Comparison of ENCODE assay signal across 31 cellular contexts in genomic region chr9:98302150-98302549, GRCh38.
"Had no signal": no experiment of that assay in that cellular context is flagged by ENCODE, and none has a peak within 500 bp of the region (broad histone marks: within the 10 kb centered on the region; RNA-seq: fewer than 3 reads in every experiment).

No MANE protein-coding gene starts in this region.

- H3K27me3 ChIP-seq: adrenal gland, body of pancreas, brain microvascular endothelial cell, breast epithelium had no signal

- H3K4me1 ChIP-seq: adrenal gland, body of pancreas, breast epithelium had no signal

- ATAC-seq: activated CD8-positive, alpha-beta T cell treated with anti-CD3 and anti-CD28 coated beads for 36 hours; activated naive CD4-positive, alpha-beta T cell treated with anti-CD3 and anti-CD28 coated beads, Interleukin-2, amount 50 U/mL, for 72 hours; activated T-cell treated with anti-CD3 and anti-CD28 coated beads, Interleukin-2, amount 50 U/mL, for 4 hours; activated T-cell treated with anti-CD3 and anti-CD28 coated beads, Interleukin-2, amount 50 U/mL, for 72 hours; activated T-helper 17 cell treated with anti-CD3 and anti-CD28 coated beads, Interleukin-2, amount 50 U/mL, for 72 hours; body of pancreas had no signal

- DNase-seq: activated B cell treated with CpG ODN at 0.5 μM for 24 hours; activated CD4-positive, alpha-beta memory T cell treated with anti-CD3 and anti-CD28 coated beads for 36 hours; activated CD4-positive, alpha-beta T cell treated with anti-CD3 and anti-CD28 coated beads for 4 hours; activated CD4-positive, alpha-beta T cell treated with anti-CD3 and anti-CD28 coated beads, Interleukin-2, amount 10 ng/mL, durations not matched to agents 24 days and 14 days; activated CD4-positive, alpha-beta T cell treated with anti-CD3 and anti-CD28 coated beads, Interleukin-2, amount 50 U/mL, for 1 hour; activated CD4-positive, alpha-beta T cell treated with anti-CD3 and anti-CD28 coated beads, Interleukin-2, amount 50 U/mL, for 4 hours; activated CD4-positive, CD25-positive, alpha-beta regulatory T cell treated with anti-CD3 and anti-CD28 coated beads, Interleukin-2, amount 50 U/mL, for 72 hours; activated CD8-positive, alpha-beta memory T cell treated with anti-CD3 and anti-CD28 coated beads, Interleukin-2, amount 50 U/mL, for 4 hours; activated CD8-positive, alpha-beta T cell treated with anti-CD3 and anti-CD28 coated beads for 36 hours; activated gamma-delta T cell; activated naive CD4-positive, alpha-beta T cell treated with anti-CD3 and anti-CD28 coated beads, Interleukin-2, amount 10 ng/mL, durations not matched to agents 7 days and 5 days; activated naive CD4-positive, alpha-beta T cell treated with Interleukin-2 at 50 U/mL for 16 hours; activated naive CD8-positive, alpha-beta T cell treated with anti-CD3 and anti-CD28 coated beads for 36 hours; activated T-cell treated with anti-CD3 and anti-CD28 coated beads for 4 hours; activated T-cell treated with anti-CD3 and anti-CD28 coated beads, Interleukin-2, amount 50 U/mL, for 1 hour; activated T-cell treated with anti-CD3 and anti-CD28 coated beads, Interleukin-2, amount 50 U/mL, for 4 hours; activated T-cell treated with anti-CD3 and anti-CD28 coated beads, Interleukin-2, amount 50 U/mL, for 72 hours; adrenal gland; amniotic stem cell; body of pancreas; brain microvascular endothelial cell; central memory CD4-positive, alpha-beta T cell; T-helper 1 cell; T-helper 2 cell; T-helper 9 cell had no signal

- H3K9me3 ChIP-seq: adrenal gland, body of pancreas, breast epithelium had no signal

- H3K4me3 ChIP-seq: adrenal gland, body of pancreas, breast epithelium had no signal

- FAIRE-seq: astrocyte, TTC549 had no signal

- H3K36me3 ChIP-seq: adrenal gland, brain microvascular endothelial cell, breast epithelium had no signal

- H3K27ac ChIP-seq: adrenal gland, body of pancreas, brain microvascular endothelial cell, breast epithelium, VCaP had no signal
